In genomic region chr6:29887330-29887818, GRCh38 we compare ENCODE assay signal across 8 cellular contexts. TPM values are rescaled to one million over a fixed set of nuclear protein-coding genes. Genes with fewer than 3 reads are reported as not detected.
DNase-seq lines count a peak whose midpoint lies in the region; ATAC-seq and TF ChIP-seq lines count a peak whose summit lies in the region.

No MANE protein-coding gene starts in this region.

- H3K4me3 ChIP-seq in AG04449 (ENCODE audit: low read depth, low read length) (peak overlapping the region; percentile 63), endocrine pancreas (ENCODE audit: control insufficient read depth, insufficient read depth, low read length) (peak overlapping the region; percentile 4), upper lobe of left lung (peak overlapping the region in 3 of 4 donors; percentile 53 to 67 (median 56))

- H3K36me3 ChIP-seq in endocrine pancreas (ENCODE audit: control insufficient read depth, insufficient read depth, low read length) (no peaks in the 10 kb centered on the region), upper lobe of left lung (no peaks in the 10 kb centered on the region)

- peak overlapping the region; percentile 92 for H3K4me3 Mint-ChIP-seq in activated CD4-positive, alpha-beta T cell treated with anti-CD3 and anti-CD28 coated beads, Interleukin-2, amount 10 ng/mL, durations not matched to agents 24 days and 14 days

- H3K27me3 ChIP-seq in endocrine pancreas (ENCODE audit: control insufficient read depth, insufficient read depth, low read length) (no peaks in the 10 kb centered on the region), upper lobe of left lung (no peaks in the 10 kb centered on the region)

- peaks cover 15% of the 10 kb centered on the region for H3K36me3 Mint-ChIP-seq in activated CD4-positive, alpha-beta T cell treated with anti-CD3 and anti-CD28 coated beads, Interleukin-2, amount 10 ng/mL, durations not matched to agents 24 days and 14 days (ENCODE audit: low read depth)

- peaks cover 23% of the 10 kb centered on the region for H3K27me3 Mint-ChIP-seq in activated CD4-positive, alpha-beta T cell treated with anti-CD3 and anti-CD28 coated beads, Interleukin-2, amount 10 ng/mL, durations not matched to agents 24 days and 14 days

- TF ChIP-seq POLR2A in upper lobe of left lung (IDR thresholded peaks at IDR 0.05): peak in 1 of 4 donors; percentile 4

- ATAC-seq in GM18907 (IDR thresholded peaks at IDR 0.05; ENCODE audit: unreplicated experiment): peak; percentile 30
- ATAC-seq in HG03439 (IDR thresholded peaks at IDR 0.05; ENCODE audit: unreplicated experiment): peak; percentile 56
- peak; percentile 50 to 69 for ATAC-seq in upper lobe of left lung (ENCODE audit: low FRiP score in 2 of 2)

- peak overlapping the region in 3 of 4 donors; percentile 88 to 95 (median 95) for H3K27ac ChIP-seq in upper lobe of left lung

- TF ChIP-seq EP300 in upper lobe of left lung (IDR thresholded peaks at IDR 0.05): no peak

- intact Hi-C loops in activated CD4-positive, alpha-beta T cell treated with anti-CD3 and anti-CD28 coated beads, Interleukin-2, amount 10 ng/mL, durations not matched to agents 24 days and 14 days (cut with micrococcal nuclease): loop anchor here (5.0 kb wide), 1 partner anchor 55 kb away; the partner anchor contains the start of gene HLA-A

- WGBS in upper lobe of left lung, 2 donors: 7% methylated on average over 10 of the region's 28 CpGs; no CpG with 5 or more reads in 1 of the 2 donors

- CTCF ChIA-PET in AG04449 (lab: Yijun Ruan, JAX): interaction anchor here (1.3 kb wide), 1 partner anchor 39 kb away, joined by 4 read pairs; no protein-coding TSS in a partner anchor

- H3K9ac ChIP-seq in endocrine pancreas (ENCODE audit: control insufficient read depth, insufficient read depth, low read length): peak overlapping the region; percentile 93

- no peaks in the 10 kb centered on the region for H3K4me1 ChIP-seq in endocrine pancreas (ENCODE audit: control insufficient read depth, insufficient read depth, low read length)
- peaks cover 0 to 9% (median 0%) of the 10 kb centered on the region in 4 donors for H3K4me1 ChIP-seq in upper lobe of left lung

- POLR2A ChIA-PET in AG04449 (lab: Yijun Ruan, JAX): interaction anchor here (0.6 kb wide), 1 partner anchor 180 kb away, joined by 5 read pairs; the partner anchor contains the start of gene PPP1R11

- H3K4me1 Mint-ChIP-seq in activated CD4-positive, alpha-beta T cell treated with anti-CD3 and anti-CD28 coated beads, Interleukin-2, amount 10 ng/mL, durations not matched to agents 24 days and 14 days: peaks cover 15% of the 10 kb centered on the region

- H3K9me3 ChIP-seq in endocrine pancreas (ENCODE audit: control insufficient read depth, low read length) (no peaks in the 10 kb centered on the region), upper lobe of left lung (no peaks in the 10 kb centered on the region)

- H3K27ac Mint-ChIP-seq in activated CD4-positive, alpha-beta T cell treated with anti-CD3 and anti-CD28 coated beads, Interleukin-2, amount 10 ng/mL, durations not matched to agents 24 days and 14 days: peak overlapping the region; percentile 89

- peaks cover 12% of the 10 kb centered on the region for H3K9me3 Mint-ChIP-seq in activated CD4-positive, alpha-beta T cell treated with anti-CD3 and anti-CD28 coated beads, Interleukin-2, amount 10 ng/mL, durations not matched to agents 24 days and 14 days

- DNase-seq in AG04449 (ENCODE audit: low read depth, low spot score) (no peak), mucosa of gallbladder (ENCODE audit: low spot score) (peak; percentile 46), upper lobe of left lung (no peak), A172 (ENCODE audit: low spot score) (no peak)
- DNase-seq in activated CD4-positive, alpha-beta T cell treated with anti-CD3 and anti-CD28 coated beads, Interleukin-2, amount 10 ng/mL, durations not matched to agents 24 days and 14 days: peak; percentile 83

- no peak for TF ChIP-seq CTCF in AG04449 (IDR thresholded peaks at IDR 0.05; ENCODE audit: insufficient read depth, low read length, missing control alignments)
- no peak for TF ChIP-seq CTCF in upper lobe of left lung (IDR thresholded peaks at IDR 0.05)

RNA-seq across cellular contexts. Expression of gene HLA-A, which starts 55.0 kb away (rescaled TPM):
- 1,449 and 1,452 TPM in 2 replicates for total RNA-seq in activated CD4-positive, alpha-beta T cell treated with anti-CD3 and anti-CD28 coated beads, Interleukin-2, amount 10 ng/mL, durations not matched to agents 24 days and 14 days
- 1,097 TPM for total RNA-seq in mucosa of gallbladder
- 1,000 to 10,000 TPM in 3 of 6 donors, 100 to 1,000 TPM in 3; 497 to 1,319 (median 949) TPM for total RNA-seq in upper lobe of left lung
- 244 and 284 TPM in 2 replicates for total RNA-seq in A172 (2014; rRNA removed; shearing (Covaris generic))

RNA-seq across cellular contexts. Expression of gene HLA-G, which starts 59.7 kb away (rescaled TPM):
- total RNA-seq in activated CD4-positive, alpha-beta T cell treated with anti-CD3 and anti-CD28 coated beads, Interleukin-2, amount 10 ng/mL, durations not matched to agents 24 days and 14 days: 0.85 and 1.2 TPM in 2 replicates
- 0.52 TPM for total RNA-seq in mucosa of gallbladder
- 10 to 100 TPM in 1 of 6 donors, 1 to 10 TPM in 5; 1.0 to 11.8 (median 6.2) TPM for total RNA-seq in upper lobe of left lung
- not detected in 2 replicates for total RNA-seq in A172 (2014; rRNA removed; shearing (Covaris generic))

Comparison
In these comparisons a context has a peak if more than half of its experiments do, and no peak if none do; other contexts are left out.
1. DNase-seq: peak in activated CD4-positive, alpha-beta T cell treated with anti-CD3 and anti-CD28 coated beads, Interleukin-2, amount 10 ng/mL, durations not matched to agents 24 days and 14 days (single experiment) and mucosa of gallbladder (single experiment); none in AG04449 (single experiment), upper lobe of left lung (0 of 2) and A172 (single experiment).
2. H3K4me3 ChIP-seq: peak in every context shown above with its lines; median percentile 63 in AG04449; 56 in upper lobe of left lung; 4 in endocrine pancreas.
3. Peak in every context shown above with its lines, with median percentiles within 50 percentile points of each other: ATAC-seq.